ENCODE assay signal across 20 cellular contexts in genomic region chr3:172272699-172273098, GRCh38.
DNase-seq lines count a peak whose midpoint lies in the region; ATAC-seq, FAIRE-seq and TF ChIP-seq lines count a peak whose summit lies in the region.
"Had no signal": no experiment of that assay in that cellular context is flagged by ENCODE, and none has a peak within 500 bp of the region (broad histone marks: within the 10 kb centered on the region; RNA-seq: fewer than 3 reads in every experiment).

No MANE protein-coding gene starts in this region.

- no peak overlapping the region for H2BK15ac ChIP-seq in IMR-90 (ENCODE audit: low read depth, low read length)

- POLR2A ChIA-PET in IMR-90 (lab: Charles Lee; ENCODE audit: unreplicated experiment) = no interaction called here

- no peak for TF ChIP-seq RAD21 in IMR-90 (IDR thresholded peaks at IDR 0.05; ENCODE audit: low read length)

- no peak overlapping the region for H4K91ac ChIP-seq in IMR-90 (ENCODE audit: insufficient read depth, low read depth, low read length)

- H2BK20ac ChIP-seq in IMR-90 (ENCODE audit: low read depth, low read length) = no peak overlapping the region

- peaks cover 11% of the 10 kb centered on the region; the same call in 1 of the 2 replicates for H3K9me1 ChIP-seq in IMR-90 (ENCODE audit: insufficient read depth, low read length)

- no peak overlapping the region for H3K27ac ChIP-seq in IMR-90 (ENCODE audit: insufficient read depth, low read length)
- H3K27ac ChIP-seq: dorsolateral prefrontal cortex had no signal

- peak overlapping the region; percentile 23 for H2BK5ac ChIP-seq in IMR-90 (ENCODE audit: low read depth, low read length, poor library complexity, severe bottlenecking)

- BruUV-seq in IMR-90 (replicated peaks; lab: Mats Ljungman, UMichigan) = no TSS peak

- no peaks in the 10 kb centered on the region for H3K9me3 Mint-ChIP-seq in memory B cell
- H3K9me3 Mint-ChIP-seq in activated T-cell treated with anti-CD3 and anti-CD28 coated beads, Interleukin-2, amount 50 U/mL, for 72 hours = no peaks in the 10 kb centered on the region
- H3K9me3 Mint-ChIP-seq: T-helper 2 cell treated with Interferon-gamma antibody and Interleukin-4, amounts not matched to agents 5 μg/mL and 100 μg/mL, for 36 hours had no signal

- TF ChIP-seq POLR2A in IMR-90 (IDR thresholded peaks at IDR 0.05; ENCODE audit: low read depth, low read length) = no peak

- DNase-seq in AG09309 (ENCODE audit: low read depth) = peak; percentile 64
- DNase-seq in IMR-90 = peak; percentile 68
- no peak for DNase-seq in memory B cell (ENCODE audit: low spot score in 2 of 2)
- DNase-seq in activated CD8-positive, alpha-beta memory T cell treated with anti-CD3 and anti-CD28 coated beads for 24 hours = no peak
- DNase-seq in activated T-cell treated with anti-CD3 and anti-CD28 coated beads, Interleukin-2, amount 50 U/mL, for 72 hours = no peak
- DNase-seq: ACHN; activated CD4-positive, CD25-positive, alpha-beta regulatory T cell treated with anti-CD3 and anti-CD28 coated beads, Interleukin-2, amount 50 U/mL, for 72 hours; dorsolateral prefrontal cortex; foreskin melanocyte; GOT3; naive thymus-derived CD4-positive, alpha-beta T cell; NCI-H187; SHP77 treated with DMSO at 0.1 percent for 48 hours; stimulated activated naive CD8-positive, alpha-beta T cell treated with anti-CD3 and anti-CD28 coated beads, Interleukin-15, Interleukin-2, amounts not matched to agents 100 U/mL and 50 U/mL, for 24 hours; upper lobe of left lung had no signal

- H2AK9ac ChIP-seq in IMR-90 (replicated peaks; ENCODE audit: low read depth, low read length, poor library complexity) = no peak overlapping the region

- H2BK120ac ChIP-seq in IMR-90 (ENCODE audit: low read depth, low read length) = no peak overlapping the region

- no peak overlapping the region for H3K4me2 ChIP-seq in IMR-90 (ENCODE audit: low read depth, low read length)

- no peak overlapping the region for H4K5ac ChIP-seq in IMR-90 (ENCODE audit: low read depth, low read length)

- H3K14ac ChIP-seq in IMR-90 (replicated peaks; ENCODE audit: low read depth, low read length) = no peak overlapping the region

- H3K27me3 Mint-ChIP-seq in memory B cell = no peaks in the 10 kb centered on the region
- no peaks in the 10 kb centered on the region for H3K27me3 Mint-ChIP-seq in activated T-cell treated with anti-CD3 and anti-CD28 coated beads, Interleukin-2, amount 50 U/mL, for 72 hours (ENCODE audit: low read depth)
- H3K27me3 Mint-ChIP-seq: naive thymus-derived CD4-positive, alpha-beta T cell had no signal

- dilution Hi-C loops in IMR-90 (cut with HindIII; ENCODE audit: low sequenced_read_pairs, unreplicated experiment) = no loop called here

- peak; percentile 28 for ATAC-seq in IMR-90 (ENCODE audit: low read depth)
- ATAC-seq in memory B cell (ENCODE audit: low read depth) = no peak
- no peak for ATAC-seq in GM21423 (IDR thresholded peaks at IDR 0.05; ENCODE audit: unreplicated experiment)
- ATAC-seq in activated T-cell treated with anti-CD3 and anti-CD28 coated beads, Interleukin-2, amount 50 U/mL, for 72 hours (replicated peaks in 1 of 2) = no peak
- ATAC-seq in HG02678 (IDR thresholded peaks at IDR 0.05; ENCODE audit: unreplicated experiment) = no peak
- ATAC-seq: naive thymus-derived CD4-positive, alpha-beta T cell; stimulated activated naive CD8-positive, alpha-beta T cell treated with anti-CD3 and anti-CD28 coated beads, Interleukin-15, Interleukin-2, amounts not matched to agents 100 U/mL and 50 U/mL, for 24 hours had no signal

- CTCF ChIA-PET in IMR-90 (lab: Yijun Ruan, JAX) = no interaction called here

- peak; percentile 79 for FAIRE-seq in endometrium (lab: Jason Lieb, UNC)
- FAIRE-seq: HTR-8/SVneo had no signal

- no peak overlapping the region for H3K4ac ChIP-seq in IMR-90 (ENCODE audit: low read depth, low read length)

- no peak overlapping the region for H3K4me3 Mint-ChIP-seq in memory B cell
- H3K4me3 Mint-ChIP-seq in activated T-cell treated with anti-CD3 and anti-CD28 coated beads, Interleukin-2, amount 50 U/mL, for 72 hours = no peak overlapping the region
- H3K4me3 Mint-ChIP-seq: naive thymus-derived CD4-positive, alpha-beta T cell; T-helper 2 cell treated with Interferon-gamma antibody and Interleukin-4, amounts not matched to agents 5 μg/mL and 100 μg/mL, for 36 hours had no signal

- H2AFZ ChIP-seq in IMR-90 (replicated peaks; ENCODE audit: low read length, poor library complexity) = no peak overlapping the region

- H3K9ac ChIP-seq in IMR-90 (ENCODE audit: low read depth, low read length) = no peak overlapping the region

- H4K8ac ChIP-seq in IMR-90 (ENCODE audit: low read depth in 2 of 2, low read length in 2 of 2) = no peak overlapping the region

- in situ Hi-C loops in IMR-90 (cut with MboI; ENCODE audit: low sequenced_read_pairs) = no loop called here

- no CpG with 5 or more reads among the region's 2 CpGs for WGBS in IMR-90 (ENCODE audit: extremely low coverage in 2 of 2, insufficient read length in 1 of 2), 2 experiments

- no peak overlapping the region for H3K4me3 ChIP-seq in AG09309 (ENCODE audit: control insufficient read depth, low read depth, low read length)
- H3K4me3 ChIP-seq in IMR-90 (ENCODE audit: insufficient read depth, low read depth, low read length) = no peak overlapping the region
- H3K4me3 ChIP-seq: dorsolateral prefrontal cortex, upper lobe of left lung had no signal

- H3K9me3 ChIP-seq in IMR-90 (ENCODE audit: control insufficient read depth, insufficient read depth, low read length) = no peaks in the 10 kb centered on the region
- H3K9me3 ChIP-seq: upper lobe of left lung had no signal

- no peak overlapping the region for H3K18ac ChIP-seq in IMR-90 (ENCODE audit: low read depth, low read length)

- intact Hi-C loops in IMR-90 (cut with micrococcal nuclease) = no loop called here

- H3K36me3 Mint-ChIP-seq in memory B cell = no peaks in the 10 kb centered on the region
- H3K36me3 Mint-ChIP-seq in activated T-cell treated with anti-CD3 and anti-CD28 coated beads, Interleukin-2, amount 50 U/mL, for 72 hours (ENCODE audit: insufficient read depth in 2 of 2) = no peaks in the 10 kb centered on the region

- no peak for TF ChIP-seq CTCF in AG09309 (IDR thresholded peaks at IDR 0.05; ENCODE audit: control insufficient read depth, insufficient read depth, low read depth, low read length, missing control alignments)
- no peak for TF ChIP-seq CTCF in IMR-90 (conservative IDR thresholded peaks at IDR 0.05; ENCODE audit: low read depth, low read length)

- H4K20me1 ChIP-seq in IMR-90 (ENCODE audit: insufficient read depth, low read length) = peaks cover 37% of the 10 kb centered on the region; the same call in 1 of the 2 replicates

- H3K23ac ChIP-seq in IMR-90 (ENCODE audit: low read depth, low read length) = no peak overlapping the region

- H3K27me3 ChIP-seq in IMR-90 (ENCODE audit: control insufficient read depth, insufficient read depth, low read length) = no peaks in the 10 kb centered on the region
- H3K27me3 ChIP-seq: dorsolateral prefrontal cortex, upper lobe of left lung had no signal

- H3K27ac Mint-ChIP-seq in memory B cell = peak overlapping the region; percentile 21
- H3K27ac Mint-ChIP-seq in activated T-cell treated with anti-CD3 and anti-CD28 coated beads, Interleukin-2, amount 50 U/mL, for 72 hours = no peak overlapping the region
- H3K27ac Mint-ChIP-seq: naive thymus-derived CD4-positive, alpha-beta T cell; T-helper 2 cell treated with Interferon-gamma antibody and Interleukin-4, amounts not matched to agents 5 μg/mL and 100 μg/mL, for 36 hours had no signal

- peaks cover 13% of the 10 kb centered on the region for H3K36me3 ChIP-seq in IMR-90 (ENCODE audit: control insufficient read depth, insufficient read depth, low read length)

- no peak overlapping the region for H2AK5ac ChIP-seq in IMR-90 (ENCODE audit: low read depth, low read length)

- peaks cover 30 to 76% of the 10 kb centered on the region in 2 experiments for H3K79me1 ChIP-seq in IMR-90 (ENCODE audit: low read depth in 1 of 2, low read length in 2 of 2)

- H3K4me1 Mint-ChIP-seq in memory B cell = peaks cover 3% of the 10 kb centered on the region
- H3K4me1 Mint-ChIP-seq in activated T-cell treated with anti-CD3 and anti-CD28 coated beads, Interleukin-2, amount 50 U/mL, for 72 hours (ENCODE audit: low read depth) = no peaks in the 10 kb centered on the region

- no peak overlapping the region for H3K56ac ChIP-seq in IMR-90 (ENCODE audit: extremely low read depth, insufficient read depth, low read length)

- peaks cover 15% of the 10 kb centered on the region for H3K4me1 ChIP-seq in IMR-90 (ENCODE audit: control insufficient read depth, insufficient read depth, low read length)

TF ChIP-seq in IMR-90, 13 proteins besides CTCF, POLR2A, EP300 and RAD21:
- TF ChIP-seq, protein P1, sequence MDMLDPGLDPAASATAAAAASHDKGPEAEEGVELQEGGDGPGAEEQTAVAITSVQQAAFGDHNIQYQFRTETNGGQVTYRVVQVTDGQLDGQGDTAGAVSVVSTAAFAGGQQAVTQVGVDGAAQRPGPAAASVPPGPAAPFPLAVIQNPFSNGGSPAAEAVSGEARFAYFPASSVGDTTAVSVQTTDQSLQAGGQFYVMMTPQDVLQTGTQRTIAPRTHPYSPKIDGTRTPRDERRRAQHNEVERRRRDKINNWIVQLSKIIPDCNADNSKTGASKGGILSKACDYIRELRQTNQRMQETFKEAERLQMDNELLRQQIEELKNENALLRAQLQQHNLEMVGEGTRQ (IDR thresholded peaks at IDR 0.05; ENCODE audit: low read depth, low read length) = no peak
- no peak for TF ChIP-seq SMC3 (IDR thresholded peaks at IDR 0.05; ENCODE audit: low read depth, low read length)
- peak; percentile 47; the same call in 1 of the 2 replicates for TF ChIP-seq CEBPB (IDR thresholded peaks at IDR 0.05; ENCODE audit: low read depth, low read length)

Comparison
In these comparisons a context has a peak if more than half of its experiments do, and no peak if none do; other contexts are left out.
1. DNase-seq: peak in AG09309 (single experiment) and IMR-90 (single experiment); none in memory B cell (0 of 2), activated CD8-positive, alpha-beta memory T cell treated with anti-CD3 and anti-CD28 coated beads for 24 hours (single experiment) and activated T-cell treated with anti-CD3 and anti-CD28 coated beads, Interleukin-2, amount 50 U/mL, for 72 hours (0 of 2).